Comparison of ENCODE assay signal across 2 cellular contexts in genomic region chr10:42801135-42801534, GRCh38.
A peak's percentile ranks its signal among the peaks of the same experiment; 100 is the strongest.
TF ChIP-seq lines count a peak whose summit lies in the region.

No MANE protein-coding gene starts in this region.

TF ChIP-seq in IMR-90, 13 proteins besides CTCF, POLR2A, EP300 and RAD21:
- no peak for TF ChIP-seq RFX5 (IDR thresholded peaks at IDR 0.05; ENCODE audit: low read depth, low read length)
- TF ChIP-seq USF2 (IDR thresholded peaks at IDR 0.05; ENCODE audit: low read depth, low read length) = no peak
- no peak for TF ChIP-seq RCOR1 (IDR thresholded peaks at IDR 0.05; ENCODE audit: insufficient replicate concordance, low read length)
- TF ChIP-seq BHLHE40 (IDR thresholded peaks at IDR 0.05; ENCODE audit: low read depth, low read length) = no peak
- no peak for TF ChIP-seq CHD1 (IDR thresholded peaks at IDR 0.05; ENCODE audit: low read depth, low read length)
- no peak for TF ChIP-seq ELK1 (IDR thresholded peaks at IDR 0.05; ENCODE audit: borderline replicate concordance, low read depth, low read length)
- no peak for TF ChIP-seq MXI1 (IDR thresholded peaks at IDR 0.05; ENCODE audit: borderline replicate concordance, low read depth, low read length)
- no peak for TF ChIP-seq MAFK (IDR thresholded peaks at IDR 0.05; ENCODE audit: low read depth, low read length)
- no peak for TF ChIP-seq CEBPB (IDR thresholded peaks at IDR 0.05; ENCODE audit: low read depth, low read length)
- no peak for TF ChIP-seq SMC3 (IDR thresholded peaks at IDR 0.05; ENCODE audit: low read depth, low read length)
- TF ChIP-seq NFE2L2 (IDR thresholded peaks at IDR 0.05; ENCODE audit: low read depth, low read length) = no peak

TF ChIP-seq in GM12878, 131 proteins besides CTCF, POLR2A, EP300 and RAD21:
- TF ChIP-seq SMAD5 (IDR thresholded peaks at IDR 0.05; ENCODE audit: low read depth) = no peak
- no peak for TF ChIP-seq CBX3 (IDR thresholded peaks at IDR 0.05; ENCODE audit: borderline replicate concordance, low read depth)
- no peak for TF ChIP-seq ESRRA (IDR thresholded peaks at IDR 0.05; ENCODE audit: low read length)
- TF ChIP-seq PRDM15 (CRISPR knock-in tag; IDR thresholded peaks at IDR 0.05) = no peak
- TF ChIP-seq CEBPZ (IDR thresholded peaks at IDR 0.05; ENCODE audit: low read depth, low read length) = no peak
- no peak for TF ChIP-seq SPI1 (IDR thresholded peaks at IDR 0.05; ENCODE audit: borderline replicate concordance, insufficient read depth, low read depth, low read length)
- TF ChIP-seq MXI1 (IDR thresholded peaks at IDR 0.05; ENCODE audit: low read depth, low read length) = no peak
- TF ChIP-seq E4F1 (IDR thresholded peaks at IDR 0.05; ENCODE audit: borderline replicate concordance, partially characterized antibody) = no peak
- TF ChIP-seq ATF7 (IDR thresholded peaks at IDR 0.05; ENCODE audit: low read depth) = no peak
- TF ChIP-seq JUNB (IDR thresholded peaks at IDR 0.05) = peak; percentile 59
- no peak for TF ChIP-seq CREM (IDR thresholded peaks at IDR 0.05; ENCODE audit: low read depth)
- TF ChIP-seq NR2C2 (IDR thresholded peaks at IDR 0.05; ENCODE audit: borderline replicate concordance, control insufficient read depth, insufficient read length, low read depth) = no peak
- TF ChIP-seq RFX5 (IDR thresholded peaks at IDR 0.05; ENCODE audit: low read depth, low read length) = no peak
- 0 out of 2 replicates have a peak, but pooled peaks have one; percentile 51 for TF ChIP-seq NFIC (IDR thresholded peaks at IDR 0.05; ENCODE audit: low read depth, low read length)
